ENCODE assay signal across 23 cellular contexts in genomic region chr2:166944909-166945308, GRCh38. TPM values are rescaled to one million over a fixed set of nuclear protein-coding genes. Genes with fewer than 3 reads are reported as not detected.
DNase-seq lines count a peak whose midpoint lies in the region; ATAC-seq and TF ChIP-seq lines count a peak whose summit lies in the region.
"Had no signal": no experiment of that assay in that cellular context is flagged by ENCODE, and none has a peak within 500 bp of the region (broad histone marks: within the 10 kb centered on the region; RNA-seq: fewer than 3 reads in every experiment).

No MANE protein-coding gene starts in this region.

- no peak overlapping the region for H3K14ac ChIP-seq in H9 (ENCODE audit: insufficient read depth, low read length)

- H3K27ac ChIP-seq in C4-2B (no peak overlapping the region), H9 (ENCODE audit: insufficient read length, low read depth, low read length) (no peak overlapping the region)
- H3K27ac ChIP-seq: BLaER1, KMS-11 had no signal

- H3K9me3 Mint-ChIP-seq in H9 (peaks cover 0 to 10% of the 10 kb centered on the region in 2 experiments; a peak in 3 of 5 replicates), WTC11 (peaks cover 30% of the 10 kb centered on the region)
- H3K9me3 Mint-ChIP-seq: CD8-positive, alpha-beta T cell had no signal

- no peaks in the 10 kb centered on the region for H3K9me3 ChIP-seq in H9 (ENCODE audit: control insufficient read depth, low read depth, low read length)
- no peaks in the 10 kb centered on the region for H3K9me3 ChIP-seq in T-helper 17 cell (ENCODE audit: control insufficient read depth, low read length, poor library complexity, severe bottlenecking)
- H3K9me3 ChIP-seq: BLaER1 had no signal

- no peak overlapping the region for H3K23ac ChIP-seq in H9 (ENCODE audit: insufficient read length, low read depth, low read length)

- ATAC-seq in WTC11: peak; percentile 81
- no peak for ATAC-seq in HG03442 (IDR thresholded peaks at IDR 0.05; ENCODE audit: unreplicated experiment)
- ATAC-seq in T-helper 17 cell: no peak
- ATAC-seq: CD8-positive, alpha-beta T cell; GM12878; HCT116 had no signal

- no peaks in the 10 kb centered on the region for H3K4me1 ChIP-seq in H9 (ENCODE audit: insufficient read depth, low read length)
- H3K4me1 ChIP-seq: BLaER1 had no signal

- no peak overlapping the region for H2BK20ac ChIP-seq in H9 (ENCODE audit: low read depth, low read length, poor library complexity, severe bottlenecking)

- no peak overlapping the region for H3K56ac ChIP-seq in H9 (ENCODE audit: insufficient read length, low read depth, low read length)

- no peaks in the 10 kb centered on the region for H3K23me2 ChIP-seq in H9 (ENCODE audit: insufficient read length, low read depth, low read length, poor library complexity, severe bottlenecking)

- H3K36me3 Mint-ChIP-seq in H9 (ENCODE audit: insufficient read depth in 1 of 3, low read depth in 3 of 3) (peaks cover 0 to 9% (median 2%) of the 10 kb centered on the region in 3 experiments; a peak in 3 of 7 replicates), WTC11 (peaks cover 7% of the 10 kb centered on the region), T-helper 17 cell (ENCODE audit: low read depth) (no peaks in the 10 kb centered on the region)
- H3K36me3 Mint-ChIP-seq: CD8-positive, alpha-beta T cell had no signal

- H3K27me3 Mint-ChIP-seq in H9 (ENCODE audit: low read depth): no peaks in the 10 kb centered on the region; the same call in 1 of the 2 replicates
- H3K27me3 Mint-ChIP-seq in WTC11 (ENCODE audit: low read depth): no peaks in the 10 kb centered on the region
- H3K27me3 Mint-ChIP-seq in T-helper 17 cell: no peaks in the 10 kb centered on the region

- no peak overlapping the region for H2BK5ac ChIP-seq in H9 (ENCODE audit: insufficient read length, low read length)

- TF ChIP-seq CTCF in C4-2B (conservative IDR thresholded peaks at IDR 0.05) (peak; percentile 11; the same call in 1 of the 2 replicates), H9 (conservative IDR thresholded peaks at IDR 0.05) (0 out of 3 replicates have a peak, but pooled peaks have one; percentile 27), WTC11 (IDR thresholded peaks at IDR 0.05) (no peak), GM13977 (IDR thresholded peaks at IDR 0.05; ENCODE audit: extremely low read depth, insufficient read depth, missing control alignments) (no peak)

- CTCF ChIA-PET in WTC11 (lab: Charles Lee): interaction anchor here (0.5 to 1.2 kb wide), 4 partner anchors 16 to 483 kb away, joined by 3 to 7 read pairs (median 5); no protein-coding TSS in a partner anchor

- no peak overlapping the region for H3K18ac ChIP-seq in H9 (ENCODE audit: insufficient read length, low read depth, low read length)

- no peak overlapping the region for H3K9ac ChIP-seq in H9 (ENCODE audit: extremely low read depth, insufficient read length, low read length)
- H3K9ac ChIP-seq: BLaER1, KMS-11 had no signal

- H3K27ac Mint-ChIP-seq in H9 (no peak overlapping the region), WTC11 (no peak overlapping the region), T-helper 17 cell (no peak overlapping the region)
- H3K27ac Mint-ChIP-seq: CD8-positive, alpha-beta T cell; HFFc6 had no signal

- H4K5ac ChIP-seq in H9 (ENCODE audit: insufficient read length, low read depth, low read length): no peak overlapping the region

- no peaks in the 10 kb centered on the region for H3K79me1 ChIP-seq in H9 (ENCODE audit: insufficient read depth, low read depth, low read length, poor library complexity, severe bottlenecking)

- H2BK120ac ChIP-seq in H9 (ENCODE audit: low read depth, low read length, poor library complexity, severe bottlenecking): no peak overlapping the region

- H4K20me1 ChIP-seq in H9 (ENCODE audit: control insufficient read depth, insufficient read depth, insufficient read length): no peaks in the 10 kb centered on the region
- H4K20me1 ChIP-seq: BLaER1 had no signal

- no CpG with 5 or more reads among the region's 1 CpG for WGBS in H9 (ENCODE audit: extremely low coverage, insufficient read length, low lambda C conversion rate)

- H3K27me3 ChIP-seq in H9 (ENCODE audit: insufficient read depth, low read length): no peaks in the 10 kb centered on the region
- H3K27me3 ChIP-seq: BLaER1 had no signal

- DNase-seq in H9: no peak
- DNase-seq in WTC11 (ENCODE audit: low spot score): no peak
- DNase-seq in iPS-NIHi7 (ENCODE audit: extremely low spot score): peak; percentile 22
- no peak for DNase-seq in GM13977 (ENCODE audit: low spot score)
- DNase-seq in NCI-H2107 (lab: John Stamatoyannopoulos, UW): no peak
- no peak for DNase-seq in T-helper 17 cell
- DNase-seq: 8988T; Calu3; CD8-positive, alpha-beta T cell; DMS 273 treated with DMSO at 0.1 percent for 48 hours; DMS53; DND-41; EL; HFFc6 had no signal

- no peak overlapping the region for H3K4me3 Mint-ChIP-seq in H9
- no peak overlapping the region for H3K4me3 Mint-ChIP-seq in WTC11
- no peak overlapping the region for H3K4me3 Mint-ChIP-seq in T-helper 17 cell
- H3K4me3 Mint-ChIP-seq: CD8-positive, alpha-beta T cell; HFFc6 had no signal

- in situ Hi-C loops in GM13977 (cut with MboI; ENCODE audit: low pct_unique_long_range_greater_than_20kb, low sequenced_read_pairs, unreplicated experiment): no loop called here

- H3K79me2 ChIP-seq in H9 (ENCODE audit: insufficient read depth, low read length): no peaks in the 10 kb centered on the region

- H2BK12ac ChIP-seq in H9 (ENCODE audit: insufficient read length, low read depth, low read length): no peak overlapping the region

- no peak overlapping the region for H2AFZ ChIP-seq in H9 (ENCODE audit: low read length)

- no peak overlapping the region for H3K4me2 ChIP-seq in H9 (ENCODE audit: insufficient read depth, insufficient read length, low read length)
- H3K4me2 ChIP-seq: BLaER1, KMS-11 had no signal

- no peak overlapping the region for H2BK15ac ChIP-seq in H9 (ENCODE audit: low read depth, low read length)

- H3K4me1 Mint-ChIP-seq in H9 (no peaks in the 10 kb centered on the region), WTC11 (no peaks in the 10 kb centered on the region), T-helper 17 cell (no peaks in the 10 kb centered on the region)

- no peak overlapping the region for H4K91ac ChIP-seq in H9 (ENCODE audit: insufficient read length, low read depth, low read length)

- H3T11ph ChIP-seq in H9 (ENCODE audit: low read length): no peak overlapping the region

- POLR2A ChIA-PET in WTC11 (lab: Charles Lee): no interaction called here

- H2AK5ac ChIP-seq in H9 (ENCODE audit: insufficient read length, low read length): no peak overlapping the region

- no peak overlapping the region for H4K8ac ChIP-seq in H9 (replicated peaks; ENCODE audit: insufficient read length, low read depth, low read length)

- no peak overlapping the region for H3K4ac ChIP-seq in H9 (ENCODE audit: low read depth, low read length)

TF ChIP-seq in WTC11, 78 proteins besides CTCF, POLR2A, EP300 and RAD21 (continues in another document):
- TF ChIP-seq GABPB1 (CRISPR knock-in tag; IDR thresholded peaks at IDR 0.05) (no peak), EMX1 (CRISPR knock-in tag; IDR thresholded peaks at IDR 0.05) (no peak), ZSCAN18 (CRISPR knock-in tag; IDR thresholded peaks at IDR 0.05) (no peak), NFATC4 (CRISPR knock-in tag; IDR thresholded peaks at IDR 0.05) (no peak), FOXP4 (CRISPR knock-in tag; IDR thresholded peaks at IDR 0.05) (no peak), NFYB (CRISPR knock-in tag; conservative IDR thresholded peaks at IDR 0.05; ENCODE audit: low read depth) (no peak), ZNF263 (CRISPR knock-in tag; IDR thresholded peaks at IDR 0.05; ENCODE audit: low read depth) (no peak), ELF4 (CRISPR knock-in tag; IDR thresholded peaks at IDR 0.05; ENCODE audit: low read depth) (no peak)

RNA-seq across cellular contexts. Expression of gene XIRP2, which starts 56.6 kb away (rescaled TPM):
- 0.07 TPM in 1 of 2 replicates, not detected in the other for total RNA-seq in H9 (2021)
- 0.32 to 0.87 TPM (median 0.69 TPM) in 3 replicates for total RNA-seq in WTC11 (2021)
- 1 to 10 TPM in 1 of 2 donors, not detected in 1; 1.2 TPM for total RNA-seq in T-helper 17 cell
- total RNA-seq: Calu3; CD8-positive, alpha-beta T cell; G401; GM12878; H4; HFFc6; HT-29 had no signal

Comparison
In these comparisons a context has a peak if more than half of its experiments do, and no peak if none do; other contexts are left out.
1. CTCF ChIP-seq: peak in C4-2B (single experiment) and H9 (single experiment); none in WTC11 (single experiment) and GM13977 (single experiment).